8 cellular contexts compared by ENCODE assay signal in the genomic region with DNA sequence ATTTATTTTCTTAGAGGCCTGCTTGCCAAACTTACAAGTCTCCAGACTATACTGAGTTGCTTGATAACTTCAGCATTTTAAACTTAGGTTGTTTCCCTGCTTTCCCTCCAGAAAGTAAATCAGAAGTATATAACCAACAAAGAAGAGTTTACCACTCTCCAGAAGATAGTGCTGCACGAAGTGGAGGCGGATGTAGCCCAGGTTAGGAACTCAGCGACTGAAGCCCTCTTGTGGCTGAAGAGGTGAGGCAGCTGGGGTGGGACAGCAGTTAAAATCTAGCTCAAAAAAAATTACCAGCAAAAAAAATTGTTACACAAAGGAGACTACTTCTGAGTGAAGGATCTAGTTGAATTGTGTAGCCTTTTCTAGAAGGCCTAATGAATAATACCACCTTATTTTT. TPM values are rescaled to one million over a fixed set of nuclear protein-coding genes. Genes with fewer than 3 reads are reported as not detected.
A peak's percentile ranks its signal among the peaks of the same experiment; 100 is the strongest.
DNase-seq lines count a peak whose midpoint lies in the region; ATAC-seq and TF ChIP-seq lines count a peak whose summit lies in the region.
"Not testable (repeated sequence)": the region's sequence is repeated elsewhere in the genome, so short reads cannot be mapped to it uniquely, and the experiment has no call there.

No MANE protein-coding gene starts in this region.

- H3K79me2 ChIP-seq in DND-41 (ENCODE audit: insufficient read depth, low read length); Loucy (ENCODE audit: insufficient read depth, low read length): not testable (repeated sequence)

- DNase-seq in DND-41: peak; percentile 30
- peak; percentile 6 for DNase-seq in SIG-M5 treated with dmso at 0.1 percent for 504 hours (lab: John Stamatoyannopoulos, UW; ENCODE audit: unreplicated experiment)
- not testable (repeated sequence) for DNase-seq in esophagus squamous epithelium (lab: John Stamatoyannopoulos, UW)
- peak; percentile 5 for DNase-seq in midbrain (lab: John Stamatoyannopoulos, UW)

- H3K9me3 Mint-ChIP-seq in activated T-helper 17 cell treated with anti-CD3 and anti-CD28 coated beads, Interleukin-2, amount 50 U/mL, for 72 hours; stimulated activated memory B cell treated with anti-CD40 and anti-IgM and Interleukin-4, amounts not matched to agents 10 μg/mL and 1 μg/mL and 100 μg/mL, for 72 hours: not testable (repeated sequence)

- H3K27me3 Mint-ChIP-seq in activated T-helper 17 cell treated with anti-CD3 and anti-CD28 coated beads, Interleukin-2, amount 50 U/mL, for 72 hours; stimulated activated memory B cell treated with anti-CD40 and anti-IgM and Interleukin-4, amounts not matched to agents 10 μg/mL and 1 μg/mL and 100 μg/mL, for 72 hours: not testable (repeated sequence)

- H3K9me2 ChIP-seq in Loucy (replicated peaks; ENCODE audit: low read depth, low read length): not testable (repeated sequence)

- peaks cover 47% of the 10 kb centered on the region for H3K36me3 ChIP-seq in DND-41 (ENCODE audit: insufficient read depth, low read length)
- H3K36me3 ChIP-seq in Loucy (ENCODE audit: insufficient read depth, low read length): peaks cover 54% of the 10 kb centered on the region; the same call in 1 of the 2 replicates
- H3K36me3 ChIP-seq in esophagus squamous epithelium: peaks cover 0 to 45% (median 0%) of the 10 kb centered on the region in 3 donors

- H3F3A ChIP-seq in Loucy (ENCODE audit: low read depth): not testable (repeated sequence)

- not testable (repeated sequence) for H3K4me3 Mint-ChIP-seq in activated T-helper 17 cell treated with anti-CD3 and anti-CD28 coated beads, Interleukin-2, amount 50 U/mL, for 72 hours; stimulated activated memory B cell treated with anti-CD40 and anti-IgM and Interleukin-4, amounts not matched to agents 10 μg/mL and 1 μg/mL and 100 μg/mL, for 72 hours

- H2AFZ ChIP-seq in DND-41 (ENCODE audit: low read depth, low read length); Loucy (ENCODE audit: low read length): not testable (repeated sequence)

- H3K9ac ChIP-seq in DND-41 (ENCODE audit: low read depth, low read length); Loucy (ENCODE audit: low read depth, low read length, poor library complexity, severe bottlenecking): not testable (repeated sequence)

- not testable (repeated sequence) for H3K4me2 ChIP-seq in DND-41 (ENCODE audit: insufficient read depth, low read length); Loucy (ENCODE audit: low read depth, low read length, poor library complexity, severe bottlenecking)

- H3K27ac Mint-ChIP-seq in activated T-helper 17 cell treated with anti-CD3 and anti-CD28 coated beads, Interleukin-2, amount 50 U/mL, for 72 hours; stimulated activated memory B cell treated with anti-CD40 and anti-IgM and Interleukin-4, amounts not matched to agents 10 μg/mL and 1 μg/mL and 100 μg/mL, for 72 hours: not testable (repeated sequence)

- not testable (repeated sequence) for H3K27me3 ChIP-seq in DND-41 (ENCODE audit: insufficient read depth, low read length, poor library complexity); Loucy (ENCODE audit: insufficient read depth, low read length, poor library complexity, severe bottlenecking); esophagus squamous epithelium

- peaks cover 40% of the 10 kb centered on the region for H3K36me3 Mint-ChIP-seq in activated T-helper 17 cell treated with anti-CD3 and anti-CD28 coated beads, Interleukin-2, amount 50 U/mL, for 72 hours (ENCODE audit: low read depth)
- not testable (repeated sequence) for H3K36me3 Mint-ChIP-seq in stimulated activated memory B cell treated with anti-CD40 and anti-IgM and Interleukin-4, amounts not matched to agents 10 μg/mL and 1 μg/mL and 100 μg/mL, for 72 hours

- not testable (repeated sequence) for H3K4me1 ChIP-seq in DND-41 (ENCODE audit: insufficient read depth, low read length); Loucy (ENCODE audit: insufficient read depth, low read length, poor library complexity, severe bottlenecking)
- peaks cover 0 to 13% (median 0%) of the 10 kb centered on the region in 3 donors for H3K4me1 ChIP-seq in esophagus squamous epithelium

- ATAC-seq in DND-41 (ENCODE audit: insufficient read depth, low read depth): peak; percentile 88
- ATAC-seq in GM21619 (IDR thresholded peaks at IDR 0.05; ENCODE audit: unreplicated experiment): peak; percentile 77
- peak; percentile 56 for ATAC-seq in activated T-helper 17 cell treated with anti-CD3 and anti-CD28 coated beads, Interleukin-2, amount 50 U/mL, for 72 hours (replicated peaks)
- peak; percentile 83 for ATAC-seq in stimulated activated memory B cell treated with anti-CD40 and anti-IgM and Interleukin-4, amounts not matched to agents 10 μg/mL and 1 μg/mL and 100 μg/mL, for 72 hours

- H3K9me3 ChIP-seq in DND-41 (ENCODE audit: insufficient read depth, low read length, severe bottlenecking); Loucy (ENCODE audit: insufficient read depth, low read depth, low read length); esophagus squamous epithelium: not testable (repeated sequence)

- H3K4me1 Mint-ChIP-seq in activated T-helper 17 cell treated with anti-CD3 and anti-CD28 coated beads, Interleukin-2, amount 50 U/mL, for 72 hours: not testable (repeated sequence)
- H3K4me1 Mint-ChIP-seq in stimulated activated memory B cell treated with anti-CD40 and anti-IgM and Interleukin-4, amounts not matched to agents 10 μg/mL and 1 μg/mL and 100 μg/mL, for 72 hours: peaks cover 24% of the 10 kb centered on the region

- WGBS in esophagus squamous epithelium, 2 donors: 18 to 26% methylated on average over 3 of the region's 3 CpGs

- not testable (repeated sequence) for TF ChIP-seq POLR2A in esophagus squamous epithelium (IDR thresholded peaks at IDR 0.05)

- peak; percentile 48 for TF ChIP-seq CTCF in DND-41 (IDR thresholded peaks at IDR 0.05; ENCODE audit: borderline replicate concordance, extremely low read depth, low read length, poor library complexity, severe bottlenecking)
- TF ChIP-seq CTCF in Loucy (conservative IDR thresholded peaks at IDR 0.05; ENCODE audit: low read length): peak; percentile 56
- peak in 5 of 6 experiments; percentile 42 to 69 (median 62) for TF ChIP-seq CTCF in esophagus squamous epithelium (IDR thresholded peaks at IDR 0.05)

- H3K27ac ChIP-seq in DND-41 (ENCODE audit: low read length); esophagus squamous epithelium: not testable (repeated sequence)

- intact Hi-C loops in esophagus squamous epithelium (cut with DNase I): not testable (repeated sequence)

- not testable (repeated sequence) for H3K4me3 ChIP-seq in DND-41 (ENCODE audit: low read depth in 1 of 2, low read length in 2 of 2); Loucy (ENCODE audit: low read length, poor library complexity, severe bottlenecking); esophagus squamous epithelium

- not testable (repeated sequence) for H4K20me1 ChIP-seq in DND-41 (ENCODE audit: insufficient read depth, low read length); Loucy (ENCODE audit: insufficient read depth, low read length, poor library complexity, severe bottlenecking)

RNA-seq across cellular contexts. Expression of gene PLEKHA8, which starts 33.6 kb away (rescaled TPM):
- total RNA-seq in activated T-helper 17 cell treated with anti-CD3 and anti-CD28 coated beads, Interleukin-2, amount 50 U/mL, for 72 hours: 10 to 100 TPM; 16.1 to 18.2 TPM
- 10 to 100 TPM in 1 of 4 donors, 1 to 10 TPM in 3; 5.1 to 10.5 (median 5.9) TPM for total RNA-seq in esophagus squamous epithelium

RNA-seq across cellular contexts. Expression of gene FKBP14, which starts 35.3 kb away (rescaled TPM):
- total RNA-seq in activated T-helper 17 cell treated with anti-CD3 and anti-CD28 coated beads, Interleukin-2, amount 50 U/mL, for 72 hours: 1 to 10 TPM; 6.4 to 9.1 TPM
- 1 to 10 TPM; 3.3 to 8.0 (median 7.5) TPM for total RNA-seq in esophagus squamous epithelium
